Comparison of ENCODE assay signal across 3 cellular contexts in the genomic region with DNA sequence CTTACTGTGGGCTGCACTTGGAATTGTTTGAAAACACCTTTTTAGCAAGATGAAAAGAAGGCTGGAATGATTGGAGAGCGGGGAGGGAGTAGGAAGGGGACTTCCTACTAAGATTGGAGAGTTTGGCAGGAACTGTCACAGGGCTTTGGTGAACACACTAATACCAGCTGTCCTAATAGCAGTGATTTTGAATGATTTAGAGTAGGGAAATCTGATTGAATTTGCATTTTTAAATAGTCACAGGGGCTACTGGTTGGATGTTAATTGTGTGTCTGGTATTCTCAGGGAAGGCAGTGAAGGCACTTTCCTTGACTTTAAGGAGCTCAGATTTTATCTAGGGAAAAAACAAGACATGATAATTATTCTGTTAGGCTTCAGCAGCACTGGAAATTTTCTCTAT.
TF ChIP-seq lines count a peak whose summit lies in the region.

No MANE protein-coding gene starts in this region.

TF ChIP-seq in SK-N-SH, 30 proteins besides CTCF, POLR2A, EP300 and RAD21:
- no peak for TF ChIP-seq RFX5 (IDR thresholded peaks at IDR 0.05; ENCODE audit: low read length)
TF ChIP-seq in SK-N-SH: peak in this region for 0.

TF ChIP-seq in SK-N-SH treated with all-trans-retinoic acid at 6 μM for 48 hours, 23 proteins besides CTCF, POLR2A, EP300 and RAD21:
- TF ChIP-seq GLIS3 (CRISPR knock-in tag; IDR thresholded peaks at IDR 0.05) = no peak
- TF ChIP-seq ZFP30 (CRISPR knock-in tag; IDR thresholded peaks at IDR 0.05) = no peak
- no peak for TF ChIP-seq TCF4 (CRISPR knock-in tag; IDR thresholded peaks at IDR 0.05; ENCODE audit: borderline replicate concordance)
- no peak for TF ChIP-seq ISL1 (CRISPR knock-in tag; IDR thresholded peaks at IDR 0.05)
- TF ChIP-seq ZNF70 (CRISPR knock-in tag; IDR thresholded peaks at IDR 0.05) = no peak
- TF ChIP-seq ZFP3 (CRISPR knock-in tag; IDR thresholded peaks at IDR 0.05) = no peak
- no peak for TF ChIP-seq ZNF565 (CRISPR knock-in tag; conservative IDR thresholded peaks at IDR 0.05; ENCODE audit: low read depth)
- TF ChIP-seq SNAI2 (CRISPR knock-in tag; IDR thresholded peaks at IDR 0.05) = no peak

TF ChIP-seq in GM12891, 5 proteins besides CTCF, POLR2A, EP300 and RAD21:
- TF ChIP-seq PAX5 (IDR thresholded peaks at IDR 0.05; ENCODE audit: insufficient read depth, low read length, severe bottlenecking) (no peak), SPI1 (IDR thresholded peaks at IDR 0.05; ENCODE audit: low read depth, low read length) (no peak), TAF1 (IDR thresholded peaks at IDR 0.05; ENCODE audit: low read depth, low read length) (no peak), POLR2AphosphoS5 (IDR thresholded peaks at IDR 0.05; ENCODE audit: low read depth, low read length) (no peak), POU2F2 (IDR thresholded peaks at IDR 0.05; ENCODE audit: low read depth, low read length) (no peak)
